15 cellular contexts compared by ENCODE assay signal in the genomic region with DNA sequence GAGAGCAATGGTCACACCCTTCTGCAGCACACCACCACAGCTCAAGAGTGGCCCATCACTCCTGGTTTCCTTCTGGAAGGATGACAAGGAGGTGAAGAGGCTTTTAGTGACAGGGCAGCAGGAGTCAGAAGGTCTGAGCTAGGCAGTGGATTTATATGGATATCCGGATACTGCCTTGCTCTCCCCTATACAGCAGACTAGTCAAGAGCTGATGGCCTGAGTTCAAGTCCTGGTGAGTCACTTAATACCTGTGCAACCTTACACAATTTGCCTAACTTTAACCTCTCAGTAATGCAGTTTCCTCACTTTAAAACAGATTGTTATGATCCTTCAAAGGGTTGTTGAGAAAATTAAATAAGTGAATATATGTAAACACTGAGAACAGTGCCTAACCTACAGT. TPM values are rescaled to one million over a fixed set of nuclear protein-coding genes. Genes with fewer than 3 reads are reported as not detected.
A peak's percentile ranks its signal among the peaks of the same experiment; 100 is the strongest.
DNase-seq lines count a peak whose midpoint lies in the region; ATAC-seq and TF ChIP-seq lines count a peak whose summit lies in the region.
"Had no signal": no experiment of that assay in that cellular context is flagged by ENCODE, and none has a peak within 500 bp of the region (broad histone marks: within the 10 kb centered on the region; RNA-seq: fewer than 3 reads in every experiment).

No MANE protein-coding gene starts in this region.

- H2AK5ac ChIP-seq in IMR-90 (ENCODE audit: low read depth, low read length) = peak overlapping the region; percentile 92

- intact Hi-C loops in IMR-90 (cut with micrococcal nuclease) = no loop called here
- intact Hi-C loops in activated T-helper 2 cell treated with anti-CD3 and anti-CD28 coated beads, Interferon-gamma antibody, Interleukin-2, Interleukin-4, amounts not matched to agents 10 μg/mL and 5 μg/mL and 100 μg/mL, durations not matched to agents 14 hours and 24 hours and 36 hours (cut with micrococcal nuclease) = no loop called here

- peak overlapping the region; percentile 99 for H2BK20ac ChIP-seq in IMR-90 (ENCODE audit: low read depth, low read length)

- peaks cover 67% of the 10 kb centered on the region for H3K9me1 ChIP-seq in IMR-90 (ENCODE audit: insufficient read depth, low read length)

- H3K4me3 ChIP-seq in IMR-90 (ENCODE audit: insufficient read depth, low read depth, low read length) (no peak overlapping the region), subcutaneous abdominal adipose tissue (ENCODE audit: low read depth in 1 of 5, low read length in 5 of 5) (peak overlapping the region in 1 of 5 donors; percentile 8)
- H3K4me3 ChIP-seq: adrenal gland, coronary artery, mucosa of descending colon had no signal

- no peak overlapping the region for H3K56ac ChIP-seq in IMR-90 (ENCODE audit: extremely low read depth, insufficient read depth, low read length)

- H4K8ac ChIP-seq in IMR-90 (ENCODE audit: low read depth in 2 of 2, low read length in 2 of 2) = peak overlapping the region; percentile 88; a peak in 3 of 4 replicates

- no peak for TF ChIP-seq RAD21 in IMR-90 (IDR thresholded peaks at IDR 0.05; ENCODE audit: low read length)

- H2AK9ac ChIP-seq in IMR-90 (replicated peaks; ENCODE audit: low read depth, low read length, poor library complexity) = peak overlapping the region; percentile 69

- in situ Hi-C loops in IMR-90 (cut with MboI; ENCODE audit: low sequenced_read_pairs) = no loop called here

- peaks cover 40% of the 10 kb centered on the region for H3K4me1 Mint-ChIP-seq in activated T-helper 2 cell treated with anti-CD3 and anti-CD28 coated beads, Interferon-gamma antibody, Interleukin-2, Interleukin-4, amounts not matched to agents 10 μg/mL and 5 μg/mL and 100 μg/mL, durations not matched to agents 14 hours and 24 hours and 36 hours (ENCODE audit: low read depth)

- peaks cover 5% of the 10 kb centered on the region; the same call in 1 of the 2 replicates for H4K20me1 ChIP-seq in IMR-90 (ENCODE audit: insufficient read depth, low read length)

- no peaks in the 10 kb centered on the region for H3K36me3 Mint-ChIP-seq in activated T-helper 2 cell treated with anti-CD3 and anti-CD28 coated beads, Interferon-gamma antibody, Interleukin-2, Interleukin-4, amounts not matched to agents 10 μg/mL and 5 μg/mL and 100 μg/mL, durations not matched to agents 14 hours and 24 hours and 36 hours (ENCODE audit: low read depth)
- H3K36me3 Mint-ChIP-seq: CD4-positive, alpha-beta memory T cell had no signal

- TF ChIP-seq CTCF in IMR-90 (conservative IDR thresholded peaks at IDR 0.05; ENCODE audit: low read depth, low read length) = no peak

- peak overlapping the region; percentile 93 for H2BK5ac ChIP-seq in IMR-90 (ENCODE audit: low read depth, low read length, poor library complexity, severe bottlenecking)

- H2BK120ac ChIP-seq in IMR-90 (ENCODE audit: low read depth, low read length) = peak overlapping the region; percentile 92

- H3K9me3 ChIP-seq in IMR-90 (ENCODE audit: control insufficient read depth, insufficient read depth, low read length) = no peaks in the 10 kb centered on the region
- H3K9me3 ChIP-seq in subcutaneous abdominal adipose tissue (ENCODE audit: control insufficient read depth in 5 of 5, low read length in 5 of 5) = no peaks in the 10 kb centered on the region
- H3K9me3 ChIP-seq: adrenal gland, mucosa of descending colon had no signal

- H3K14ac ChIP-seq in IMR-90 (replicated peaks; ENCODE audit: low read depth, low read length) = peak overlapping the region; percentile 84

- no peak overlapping the region for H3K4me2 ChIP-seq in IMR-90 (ENCODE audit: low read depth, low read length)

- no peaks in the 10 kb centered on the region for H3K27me3 ChIP-seq in IMR-90 (ENCODE audit: control insufficient read depth, insufficient read depth, low read length)
- H3K27me3 ChIP-seq in layer of hippocampus (ENCODE audit: control insufficient read depth, insufficient read depth, low read length) = no peaks in the 10 kb centered on the region
- H3K27me3 ChIP-seq in subcutaneous abdominal adipose tissue (ENCODE audit: control insufficient read depth in 5 of 5, insufficient read depth in 4 of 5, low read length in 5 of 5) = no peaks in the 10 kb centered on the region
- H3K27me3 ChIP-seq: adrenal gland had no signal

- DNase-seq in IMR-90 (no peak), HUDEP-2 (lab: John Stamatoyannopoulos, UW; ENCODE audit: unreplicated experiment in 76 of 76) (no peak), NCI-H2107 treated with DMSO at 0.1 percent for 48 hours (lab: John Stamatoyannopoulos, UW; ENCODE audit: unreplicated experiment) (no peak), GM03348 (ENCODE audit: low spot score) (no peak)
- no peak for DNase-seq in activated T-helper 2 cell treated with anti-CD3 and anti-CD28 coated beads, Interferon-gamma antibody, Interleukin-2, Interleukin-4, amounts not matched to agents 10 μg/mL and 5 μg/mL and 100 μg/mL, durations not matched to agents 14 hours and 24 hours and 36 hours (ENCODE audit: low spot score)
- DNase-seq: activated CD8-positive, alpha-beta memory T cell treated with anti-CD3 and anti-CD28 coated beads, Interleukin-2, amount 50 U/mL, for 48 hours; adrenal gland; CD4-positive, alpha-beta memory T cell; mucosa of descending colon; NCI-H2227 treated with DMSO at 0.1 percent for 48 hours had no signal

- CTCF ChIA-PET in IMR-90 (lab: Yijun Ruan, JAX) = no interaction called here

- H3K18ac ChIP-seq in IMR-90 (ENCODE audit: low read depth, low read length) = peak overlapping the region; percentile 44

- TF ChIP-seq POLR2A in IMR-90 (IDR thresholded peaks at IDR 0.05; ENCODE audit: low read depth, low read length) = no peak

- H3K79me1 ChIP-seq in IMR-90 (ENCODE audit: low read depth in 1 of 2, low read length in 2 of 2) = peaks cover 52 to 92% of the 10 kb centered on the region in 2 experiments

- H3K4ac ChIP-seq in IMR-90 (ENCODE audit: low read depth, low read length) = peak overlapping the region; percentile 97

- H3K27ac Mint-ChIP-seq in activated T-helper 2 cell treated with anti-CD3 and anti-CD28 coated beads, Interferon-gamma antibody, Interleukin-2, Interleukin-4, amounts not matched to agents 10 μg/mL and 5 μg/mL and 100 μg/mL, durations not matched to agents 14 hours and 24 hours and 36 hours = peak overlapping the region; percentile 61

- no peak overlapping the region for H3K4me3 Mint-ChIP-seq in activated T-helper 2 cell treated with anti-CD3 and anti-CD28 coated beads, Interferon-gamma antibody, Interleukin-2, Interleukin-4, amounts not matched to agents 10 μg/mL and 5 μg/mL and 100 μg/mL, durations not matched to agents 14 hours and 24 hours and 36 hours (ENCODE audit: low read depth)

- ATAC-seq in IMR-90 (ENCODE audit: low read depth) = no peak
- ATAC-seq: mucosa of descending colon, SK-N-SH treated with all-trans-retinoic acid at 6 μM for 48 hours had no signal

- H4K91ac ChIP-seq in IMR-90 (ENCODE audit: insufficient read depth, low read depth, low read length) = peak overlapping the region; percentile 97

- dilution Hi-C loops in IMR-90 (cut with HindIII; ENCODE audit: low sequenced_read_pairs, unreplicated experiment) = no loop called here

- no TSS peak for BruUV-seq in IMR-90 (replicated peaks; lab: Mats Ljungman, UMichigan)

- H3K27me3 Mint-ChIP-seq in activated T-helper 2 cell treated with anti-CD3 and anti-CD28 coated beads, Interferon-gamma antibody, Interleukin-2, Interleukin-4, amounts not matched to agents 10 μg/mL and 5 μg/mL and 100 μg/mL, durations not matched to agents 14 hours and 24 hours and 36 hours (ENCODE audit: low read depth) = no peaks in the 10 kb centered on the region
- H3K27me3 Mint-ChIP-seq: CD4-positive, alpha-beta memory T cell had no signal

- no CpG with 5 or more reads among the region's 1 CpG for WGBS in IMR-90 (ENCODE audit: extremely low coverage in 2 of 2, insufficient read length in 1 of 2), 2 experiments

- H3K23ac ChIP-seq in IMR-90 (ENCODE audit: low read depth, low read length) = peak overlapping the region; percentile 83

- H3K9ac ChIP-seq in IMR-90 (ENCODE audit: low read depth, low read length) (no peak overlapping the region), subcutaneous abdominal adipose tissue (ENCODE audit: low read length in 5 of 5) (peak overlapping the region in 1 of 5 donors; percentile 49)

- H3K27ac ChIP-seq in IMR-90 (ENCODE audit: insufficient read depth, low read length) (peak overlapping the region; percentile 46; the same call in 1 of the 2 replicates), layer of hippocampus (ENCODE audit: low read depth, low read length) (peak overlapping the region; percentile 85), subcutaneous abdominal adipose tissue (ENCODE audit: low read depth, low read length) (peak overlapping the region; percentile 92)
- H3K27ac ChIP-seq: VCaP had no signal

- no peak overlapping the region; the same call in 1 of the 2 replicates for H4K5ac ChIP-seq in IMR-90 (ENCODE audit: low read depth, low read length)

- POLR2A ChIA-PET in IMR-90 (lab: Charles Lee; ENCODE audit: unreplicated experiment) = interaction anchor here (0.6 kb wide), 1 partner anchor 223 kb away, joined by 10 read pairs; no protein-coding TSS in a partner anchor

- H3K9me3 Mint-ChIP-seq in activated T-helper 2 cell treated with anti-CD3 and anti-CD28 coated beads, Interferon-gamma antibody, Interleukin-2, Interleukin-4, amounts not matched to agents 10 μg/mL and 5 μg/mL and 100 μg/mL, durations not matched to agents 14 hours and 24 hours and 36 hours = no peaks in the 10 kb centered on the region
- H3K9me3 Mint-ChIP-seq: CD4-positive, alpha-beta memory T cell had no signal

- no peak overlapping the region for H2AFZ ChIP-seq in IMR-90 (replicated peaks; ENCODE audit: low read length, poor library complexity)

- H3K36me3 ChIP-seq in IMR-90 (ENCODE audit: control insufficient read depth, insufficient read depth, low read length) = no peaks in the 10 kb centered on the region
- H3K36me3 ChIP-seq in subcutaneous abdominal adipose tissue (ENCODE audit: control insufficient read depth in 5 of 5, insufficient read depth in 5 of 5, low read length in 5 of 5) = no peaks in the 10 kb centered on the region
- H3K36me3 ChIP-seq: adrenal gland had no signal

- H3K4me1 ChIP-seq in IMR-90 (ENCODE audit: control insufficient read depth, insufficient read depth, low read length) (peaks cover 61% of the 10 kb centered on the region), subcutaneous abdominal adipose tissue (ENCODE audit: control insufficient read depth in 5 of 5, insufficient read depth in 5 of 5, low read length in 5 of 5) (peaks cover 20 to 76% (median 55%) of the 10 kb centered on the region in 5 donors)

- H2BK15ac ChIP-seq in IMR-90 (ENCODE audit: low read depth, low read length) = peak overlapping the region; percentile 98; the same call in 2 of the 3 replicates

TF ChIP-seq in IMR-90, 13 proteins besides CTCF, POLR2A, EP300 and RAD21 (continues in another document):
- no peak for TF ChIP-seq FOS (IDR thresholded peaks at IDR 0.05; ENCODE audit: low read depth, low read length)
- TF ChIP-seq MAZ (IDR thresholded peaks at IDR 0.05; ENCODE audit: borderline replicate concordance, low read depth, low read length) = no peak

RNA-seq across cellular contexts. Expression of a gene that starts 22.9 kb away (rescaled TPM):
- 39.1 and 40.0 TPM in 2 replicates for total RNA-seq in IMR-90 (2012; rRNA removed)
- 22.4 and 22.9 TPM in 2 replicates for polyA plus RNA-seq in IMR-90 (2012; rRNA removed)
- polyA plus RNA-seq in IMR-90 (2012; cell fraction: cytosol; rRNA removed) = 12.8 and 19.0 TPM in 2 replicates
- 95.5 and 141 TPM in 2 replicates for polyA plus RNA-seq in IMR-90 (2012; cell fraction: nucleus; rRNA removed; ENCODE audit: low replicate concordance)
- total RNA-seq in activated T-helper 2 cell treated with anti-CD3 and anti-CD28 coated beads, Interferon-gamma antibody, Interleukin-2, Interleukin-4, amounts not matched to agents 10 μg/mL and 5 μg/mL and 100 μg/mL, durations not matched to agents 14 hours and 24 hours and 36 hours = 49.5 and 50.3 TPM in 2 replicates
